In genomic region chrX:78103656-78104446, GRCh38 we compare ENCODE assay signal across 1 cellular context.
TF ChIP-seq lines count a peak whose summit lies in the region.

TSS of gene PGK1 (plus strand) at chrX:78104248. CDS start at chrX:78104341, 93 bp downstream.

TF ChIP-seq in HepG2, 621 proteins besides CTCF, POLR2A, EP300 and RAD21 (continued from another document and continues in another):
- TF ChIP-seq, protein P1, sequence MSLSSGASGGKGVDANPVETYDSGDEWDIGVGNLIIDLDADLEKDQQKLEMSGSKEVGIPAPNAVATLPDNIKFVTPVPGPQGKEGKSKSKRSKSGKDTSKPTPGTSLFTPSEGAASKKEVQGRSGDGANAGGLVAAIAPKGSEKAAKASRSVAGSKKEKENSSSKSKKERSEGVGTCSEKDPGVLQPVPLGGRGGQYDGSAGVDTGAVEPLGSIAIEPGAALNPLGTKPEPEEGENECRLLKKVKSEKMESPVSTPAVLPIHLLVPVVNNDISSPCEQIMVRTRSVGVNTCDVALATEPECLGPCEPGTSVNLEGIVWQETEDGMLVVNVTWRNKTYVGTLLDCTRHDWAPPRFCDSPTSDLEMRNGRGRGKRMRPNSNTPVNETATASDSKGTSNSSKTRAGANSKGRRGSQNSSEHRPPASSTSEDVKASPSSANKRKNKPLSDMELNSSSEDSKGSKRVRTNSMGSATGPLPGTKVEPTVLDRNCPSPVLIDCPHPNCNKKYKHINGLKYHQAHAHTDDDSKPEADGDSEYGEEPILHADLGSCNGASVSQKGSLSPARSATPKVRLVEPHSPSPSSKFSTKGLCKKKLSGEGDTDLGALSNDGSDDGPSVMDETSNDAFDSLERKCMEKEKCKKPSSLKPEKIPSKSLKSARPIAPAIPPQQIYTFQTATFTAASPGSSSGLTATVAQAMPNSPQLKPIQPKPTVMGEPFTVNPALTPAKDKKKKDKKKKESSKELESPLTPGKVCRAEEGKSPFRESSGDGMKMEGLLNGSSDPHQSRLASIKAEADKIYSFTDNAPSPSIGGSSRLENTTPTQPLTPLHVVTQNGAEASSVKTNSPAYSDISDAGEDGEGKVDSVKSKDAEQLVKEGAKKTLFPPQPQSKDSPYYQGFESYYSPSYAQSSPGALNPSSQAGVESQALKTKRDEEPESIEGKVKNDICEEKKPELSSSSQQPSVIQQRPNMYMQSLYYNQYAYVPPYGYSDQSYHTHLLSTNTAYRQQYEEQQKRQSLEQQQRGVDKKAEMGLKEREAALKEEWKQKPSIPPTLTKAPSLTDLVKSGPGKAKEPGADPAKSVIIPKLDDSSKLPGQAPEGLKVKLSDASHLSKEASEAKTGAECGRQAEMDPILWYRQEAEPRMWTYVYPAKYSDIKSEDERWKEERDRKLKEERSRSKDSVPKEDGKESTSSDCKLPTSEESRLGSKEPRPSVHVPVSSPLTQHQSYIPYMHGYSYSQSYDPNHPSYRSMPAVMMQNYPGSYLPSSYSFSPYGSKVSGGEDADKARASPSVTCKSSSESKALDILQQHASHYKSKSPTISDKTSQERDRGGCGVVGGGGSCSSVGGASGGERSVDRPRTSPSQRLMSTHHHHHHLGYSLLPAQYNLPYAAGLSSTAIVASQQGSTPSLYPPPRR (CRISPR knock-in tag; IDR thresholded peaks at IDR 0.05; ENCODE audit: borderline replicate concordance): peak; percentile 85
- TF ChIP-seq TBX3 (IDR thresholded peaks at IDR 0.05; ENCODE audit: borderline replicate concordance): peak; percentile 33; the same call in 1 of the 2 replicates
- TF ChIP-seq SNRNP70 (IDR thresholded peaks at IDR 0.05; ENCODE audit: low read depth, low read length): no peak
- TF ChIP-seq SNAPC5 (CRISPR knock-in tag; IDR thresholded peaks at IDR 0.05; ENCODE audit: borderline replicate concordance): no peak
- peak; percentile 69; the same call in 1 of the 2 replicates for TF ChIP-seq MTERF4 (CRISPR knock-in tag; IDR thresholded peaks at IDR 0.05)
- TF ChIP-seq ZNF616 (CRISPR knock-in tag; IDR thresholded peaks at IDR 0.05; ENCODE audit: low read depth): 0 out of 2 replicates have a peak, but pooled peaks have one; percentile 30
- no peak for TF ChIP-seq ZNF121 (CRISPR knock-in tag; IDR thresholded peaks at IDR 0.05)
- TF ChIP-seq TARDBP (CRISPR knock-in tag; IDR thresholded peaks at IDR 0.05): peak; percentile 85
- 0 out of 2 replicates have a peak, but pooled peaks have one; percentile 31 for TF ChIP-seq NRL (CRISPR knock-in tag; IDR thresholded peaks at IDR 0.05; ENCODE audit: borderline replicate concordance)
- TF ChIP-seq DNMT3B (CRISPR knock-in tag; conservative IDR thresholded peaks at IDR 0.05): no peak
- TF ChIP-seq PHF20 (CRISPR knock-in tag; IDR thresholded peaks at IDR 0.05): peak; percentile 68
- TF ChIP-seq ZNF547 (CRISPR knock-in tag; IDR thresholded peaks at IDR 0.05): 0 out of 2 replicates have a peak, but pooled peaks have one; percentile 53
- TF ChIP-seq ZSCAN12 (CRISPR knock-in tag; IDR thresholded peaks at IDR 0.05): no peak
- TF ChIP-seq ZNF33B (CRISPR knock-in tag; IDR thresholded peaks at IDR 0.05): 0 out of 2 replicates have a peak, but pooled peaks have one; percentile 50
- no peak for TF ChIP-seq CEBPG (CRISPR knock-in tag; IDR thresholded peaks at IDR 0.05)
- TF ChIP-seq ZFY (CRISPR knock-in tag; IDR thresholded peaks at IDR 0.05): peak; percentile 46; the same call in 1 of the 2 replicates
- no peak for TF ChIP-seq NR2F2 (IDR thresholded peaks at IDR 0.05; ENCODE audit: borderline replicate concordance, low read depth)
- TF ChIP-seq KLF16 (CRISPR knock-in tag; IDR thresholded peaks at IDR 0.05): peak in 1 of 2 experiments; percentile 76; a peak in 1 of 4 replicates
- no peak for TF ChIP-seq ZNF878 (CRISPR knock-in tag; IDR thresholded peaks at IDR 0.05)
- TF ChIP-seq ZFP90 (CRISPR knock-in tag; IDR thresholded peaks at IDR 0.05; ENCODE audit: borderline replicate concordance): no peak
- TF ChIP-seq FOXO1 (CRISPR knock-in tag; IDR thresholded peaks at IDR 0.05): peak; percentile 35; the same call in 1 of the 2 replicates
- 0 out of 2 replicates have a peak, but pooled peaks have one; percentile 35 for TF ChIP-seq ESRRA (CRISPR knock-in tag; IDR thresholded peaks at IDR 0.05; ENCODE audit: low read depth)
- peak; percentile 78; the same call in 1 of the 2 replicates for TF ChIP-seq RFXAP (CRISPR knock-in tag; IDR thresholded peaks at IDR 0.05; ENCODE audit: borderline replicate concordance)
- peak; percentile 11 for TF ChIP-seq YY1 (IDR thresholded peaks at IDR 0.05; ENCODE audit: insufficient read depth, insufficient replicate concordance, low read depth, low read length)
- TF ChIP-seq, protein P2, sequence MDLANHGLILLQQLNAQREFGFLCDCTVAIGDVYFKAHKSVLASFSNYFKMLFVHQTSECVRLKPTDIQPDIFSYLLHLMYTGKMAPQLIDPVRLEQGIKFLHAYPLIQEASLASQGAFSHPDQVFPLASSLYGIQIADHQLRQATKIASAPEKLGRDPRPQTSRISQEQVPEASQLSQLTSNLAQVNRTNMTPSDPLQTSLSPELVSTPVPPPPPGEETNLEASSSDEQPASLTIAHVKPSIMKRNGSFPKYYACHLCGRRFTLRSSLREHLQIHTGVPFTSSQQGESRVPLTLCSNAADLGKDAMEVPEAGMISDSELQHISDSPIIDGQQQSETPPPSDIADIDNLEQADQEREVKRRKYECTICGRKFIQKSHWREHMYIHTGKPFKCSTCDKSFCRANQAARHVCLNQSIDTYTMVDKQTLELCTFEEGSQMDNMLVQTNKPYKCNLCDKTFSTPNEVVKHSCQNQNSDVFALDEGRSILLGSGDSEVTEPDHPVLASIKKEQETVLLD (CRISPR knock-in tag; IDR thresholded peaks at IDR 0.05; ENCODE audit: low read depth): peak; percentile 69
- 0 out of 2 replicates have a peak, but pooled peaks have one; percentile 31 for TF ChIP-seq IRX3 (CRISPR knock-in tag; IDR thresholded peaks at IDR 0.05; ENCODE audit: borderline replicate concordance, low read depth)
- peak; percentile 88 for TF ChIP-seq PAXIP1 (CRISPR knock-in tag; conservative IDR thresholded peaks at IDR 0.05)
- peak; percentile 42; the same call in 1 of the 2 replicates for TF ChIP-seq BCL6 (CRISPR knock-in tag; IDR thresholded peaks at IDR 0.05)
- TF ChIP-seq CBX2 (IDR thresholded peaks at IDR 0.05; ENCODE audit: low read depth, low read length): no peak
- 0 out of 2 replicates have a peak, but pooled peaks have one; percentile 55 for TF ChIP-seq CBX2 (CRISPR knock-in tag; IDR thresholded peaks at IDR 0.05; ENCODE audit: low read depth)
- TF ChIP-seq SNAPC2 (CRISPR knock-in tag; IDR thresholded peaks at IDR 0.05): peak; percentile 76; the same call in 1 of the 2 replicates
- peak; percentile 63; the same call in 1 of the 2 replicates for TF ChIP-seq MIER3 (CRISPR knock-in tag; IDR thresholded peaks at IDR 0.05; ENCODE audit: borderline replicate concordance)
- TF ChIP-seq, protein P3, sequence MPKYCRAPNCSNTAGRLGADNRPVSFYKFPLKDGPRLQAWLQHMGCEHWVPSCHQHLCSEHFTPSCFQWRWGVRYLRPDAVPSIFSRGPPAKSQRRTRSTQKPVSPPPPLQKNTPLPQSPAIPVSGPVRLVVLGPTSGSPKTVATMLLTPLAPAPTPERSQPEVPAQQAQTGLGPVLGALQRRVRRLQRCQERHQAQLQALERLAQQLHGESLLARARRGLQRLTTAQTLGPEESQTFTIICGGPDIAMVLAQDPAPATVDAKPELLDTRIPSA (CRISPR knock-in tag; IDR thresholded peaks at IDR 0.05; ENCODE audit: borderline replicate concordance): peak; percentile 21; the same call in 1 of the 2 replicates
- no peak for TF ChIP-seq MAZ (IDR thresholded peaks at IDR 0.05; ENCODE audit: borderline replicate concordance, low read depth, low read length)
- peak; percentile 84 for TF ChIP-seq MAZ (CRISPR knock-in tag; IDR thresholded peaks at IDR 0.05; ENCODE audit: low read depth)
- no peak for TF ChIP-seq ZNF660 (CRISPR knock-in tag; IDR thresholded peaks at IDR 0.05; ENCODE audit: borderline replicate concordance, low read depth)
- TF ChIP-seq, protein P4, sequence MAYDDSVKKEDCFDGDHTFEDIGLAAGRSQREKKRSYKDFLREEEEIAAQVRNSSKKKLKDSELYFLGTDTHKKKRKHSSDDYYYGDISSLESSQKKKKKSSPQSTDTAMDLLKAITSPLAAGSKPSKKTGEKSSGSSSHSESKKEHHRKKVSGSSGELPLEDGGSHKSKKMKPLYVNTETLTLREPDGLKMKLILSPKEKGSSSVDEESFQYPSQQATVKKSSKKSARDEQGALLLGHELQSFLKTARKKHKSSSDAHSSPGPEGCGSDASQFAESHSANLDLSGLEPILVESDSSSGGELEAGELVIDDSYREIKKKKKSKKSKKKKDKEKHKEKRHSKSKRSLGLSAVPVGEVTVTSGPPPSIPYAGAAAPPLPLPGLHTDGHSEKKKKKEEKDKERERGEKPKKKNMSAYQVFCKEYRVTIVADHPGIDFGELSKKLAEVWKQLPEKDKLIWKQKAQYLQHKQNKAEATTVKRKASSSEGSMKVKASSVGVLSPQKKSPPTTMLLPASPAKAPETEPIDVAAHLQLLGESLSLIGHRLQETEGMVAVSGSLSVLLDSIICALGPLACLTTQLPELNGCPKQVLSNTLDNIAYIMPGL (CRISPR knock-in tag; IDR thresholded peaks at IDR 0.05; ENCODE audit: borderline replicate concordance in 1 of 2, low read depth in 1 of 2): peak in 1 of 2 experiments; percentile 48; a peak in 2 of 4 replicates
- TF ChIP-seq CREM (IDR thresholded peaks at IDR 0.05): peak; percentile 74
- TF ChIP-seq CREM (CRISPR knock-in tag; IDR thresholded peaks at IDR 0.05): no peak
- no peak for TF ChIP-seq ZBTB42 (CRISPR knock-in tag; IDR thresholded peaks at IDR 0.05)
- peak; percentile 91 for TF ChIP-seq MEF2D (CRISPR knock-in tag; IDR thresholded peaks at IDR 0.05)
- no peak for TF ChIP-seq JUND (CRISPR knock-in tag; IDR thresholded peaks at IDR 0.05)
- peak; percentile 53; the same call in 1 of the 2 replicates for TF ChIP-seq SIN3A (IDR thresholded peaks at IDR 0.05; ENCODE audit: borderline replicate concordance, low read depth, low read length)
- TF ChIP-seq ZNF761 (CRISPR knock-in tag; conservative IDR thresholded peaks at IDR 0.05): 0 out of 2 replicates have a peak, but pooled peaks have one; percentile 48
- TF ChIP-seq ZXDC (CRISPR knock-in tag; IDR thresholded peaks at IDR 0.05): 0 out of 2 replicates have a peak, but pooled peaks have one; percentile 59
- TF ChIP-seq, protein P5, sequence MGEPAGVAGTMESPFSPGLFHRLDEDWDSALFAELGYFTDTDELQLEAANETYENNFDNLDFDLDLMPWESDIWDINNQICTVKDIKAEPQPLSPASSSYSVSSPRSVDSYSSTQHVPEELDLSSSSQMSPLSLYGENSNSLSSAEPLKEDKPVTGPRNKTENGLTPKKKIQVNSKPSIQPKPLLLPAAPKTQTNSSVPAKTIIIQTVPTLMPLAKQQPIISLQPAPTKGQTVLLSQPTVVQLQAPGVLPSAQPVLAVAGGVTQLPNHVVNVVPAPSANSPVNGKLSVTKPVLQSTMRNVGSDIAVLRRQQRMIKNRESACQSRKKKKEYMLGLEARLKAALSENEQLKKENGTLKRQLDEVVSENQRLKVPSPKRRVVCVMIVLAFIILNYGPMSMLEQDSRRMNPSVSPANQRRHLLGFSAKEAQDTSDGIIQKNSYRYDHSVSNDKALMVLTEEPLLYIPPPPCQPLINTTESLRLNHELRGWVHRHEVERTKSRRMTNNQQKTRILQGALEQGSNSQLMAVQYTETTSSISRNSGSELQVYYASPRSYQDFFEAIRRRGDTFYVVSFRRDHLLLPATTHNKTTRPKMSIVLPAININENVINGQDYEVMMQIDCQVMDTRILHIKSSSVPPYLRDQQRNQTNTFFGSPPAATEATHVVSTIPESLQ (CRISPR knock-in tag; conservative IDR thresholded peaks at IDR 0.05): no peak
